In the genomic region with DNA sequence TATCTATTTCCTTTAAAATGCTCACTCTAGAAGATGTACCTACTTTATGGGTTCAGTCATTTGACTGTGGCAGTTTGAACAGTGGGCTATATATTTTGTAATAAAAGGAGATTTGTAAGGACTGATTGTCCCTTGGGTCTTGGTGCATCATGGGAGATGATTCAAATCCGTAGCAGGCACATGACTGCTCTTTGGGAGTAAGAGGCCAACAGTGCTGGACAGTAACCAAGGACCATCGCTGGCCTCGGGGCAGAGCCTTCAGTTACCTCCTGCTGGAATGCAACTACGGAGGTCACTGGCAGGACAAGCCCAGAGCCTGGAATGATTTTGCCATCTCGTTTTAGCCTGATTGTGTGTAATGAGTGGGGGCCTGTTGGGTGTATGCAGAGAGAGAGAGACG, we compare ENCODE assay signal across 21 cellular contexts. TPM values are rescaled to one million over a fixed set of nuclear protein-coding genes. Genes with fewer than 3 reads are reported as not detected.
DNase-seq lines count a peak whose midpoint lies in the region; ATAC-seq and TF ChIP-seq lines count a peak whose summit lies in the region.
"Had no signal": no experiment of that assay in that cellular context is flagged by ENCODE, and none has a peak within 500 bp of the region (broad histone marks: within the 10 kb centered on the region; RNA-seq: fewer than 3 reads in every experiment).

No MANE protein-coding gene starts in this region.

- 83% methylated on average over 6 of the region's 6 CpGs for WGBS in esophagus muscularis mucosa

- H3K27me3 ChIP-seq in esophagus muscularis mucosa = no peaks in the 10 kb centered on the region
- no peaks in the 10 kb centered on the region for H3K27me3 ChIP-seq in upper lobe of right lung

- TF ChIP-seq EP300 in esophagus muscularis mucosa (IDR thresholded peaks at IDR 0.05) = no peak

- H3K4me3 Mint-ChIP-seq in activated T-cell treated with anti-CD3 and anti-CD28 coated beads, Interleukin-2, amount 50 U/mL, for 24 hours = no peak overlapping the region
- H3K4me3 Mint-ChIP-seq: GM23338 had no signal

- peaks cover 0 to 58% (median 28%) of the 10 kb centered on the region in 4 donors for H3K4me1 ChIP-seq in esophagus muscularis mucosa
- H3K4me1 ChIP-seq in upper lobe of right lung = no peaks in the 10 kb centered on the region

- ATAC-seq in sciatic nerve (peak; percentile 30), upper lobe of right lung (no peak), GM21723 (IDR thresholded peaks at IDR 0.05; ENCODE audit: unreplicated experiment) (no peak)
- ATAC-seq: GM12878, GM23338 had no signal

- DNase-seq in DMS114 treated with DMSO at 0.1 percent for 48 hours (lab: John Stamatoyannopoulos, UW; ENCODE audit: unreplicated experiment) (peak; percentile 0), esophagus muscularis mucosa (ENCODE audit: extremely low spot score) (peak; percentile 29), sciatic nerve (ENCODE audit: low spot score) (no peak), upper lobe of right lung (no peak)
- no peak for DNase-seq in activated T-cell treated with anti-CD3 and anti-CD28 coated beads, Interleukin-2, amount 50 U/mL, for 24 hours
- DNase-seq: AML-193, HCEC 1CT, KG1, MV-4-11, NCI-H1105 treated with DMSO at 0.1 percent for 48 hours, NCI-H2029 treated with DMSO at 0.1 percent for 48 hours, NCI-H226, NCI-H510A treated with DMSO at 0.1 percent for 48 hours, NCI-H748 treated with DMSO at 0.1 percent for 48 hours, PC-9, SIG-M5 had no signal

- H3K4me3 ChIP-seq in esophagus muscularis mucosa (no peak overlapping the region), upper lobe of right lung (no peak overlapping the region)
- H3K4me3 ChIP-seq: GM12878, GM23338, PC-9 had no signal

- H3K4me1 Mint-ChIP-seq in activated T-cell treated with anti-CD3 and anti-CD28 coated beads, Interleukin-2, amount 50 U/mL, for 24 hours (ENCODE audit: low read depth) = no peaks in the 10 kb centered on the region

- H3K27ac ChIP-seq in esophagus muscularis mucosa (replicated peaks in 1 of 4) (no peak overlapping the region), upper lobe of right lung (no peak overlapping the region)
- H3K27ac ChIP-seq: C4-2B, PC-9 had no signal

- peaks cover 4% of the 10 kb centered on the region for H3K9me3 Mint-ChIP-seq in activated T-cell treated with anti-CD3 and anti-CD28 coated beads, Interleukin-2, amount 50 U/mL, for 24 hours

- no peak for TF ChIP-seq POLR2A in esophagus muscularis mucosa (IDR thresholded peaks at IDR 0.05; ENCODE audit: low read depth)

- H3K36me3 Mint-ChIP-seq in activated T-cell treated with anti-CD3 and anti-CD28 coated beads, Interleukin-2, amount 50 U/mL, for 24 hours (ENCODE audit: low read depth) = no peaks in the 10 kb centered on the region

- H3K9me3 ChIP-seq in esophagus muscularis mucosa = no peaks in the 10 kb centered on the region
- H3K9me3 ChIP-seq in upper lobe of right lung = no peaks in the 10 kb centered on the region

- H3K36me3 ChIP-seq in esophagus muscularis mucosa (no peaks in the 10 kb centered on the region), upper lobe of right lung (no peaks in the 10 kb centered on the region)

- no peak for TF ChIP-seq CTCF in esophagus muscularis mucosa (IDR thresholded peaks at IDR 0.05)
- TF ChIP-seq CTCF in upper lobe of right lung (IDR thresholded peaks at IDR 0.05) = no peak

- no peak overlapping the region for H3K27ac Mint-ChIP-seq in activated T-cell treated with anti-CD3 and anti-CD28 coated beads, Interleukin-2, amount 50 U/mL, for 24 hours
- H3K27ac Mint-ChIP-seq: GM23338 had no signal

- intact Hi-C loops in esophagus muscularis mucosa (cut with DNase I) = no loop called here
- intact Hi-C loops in sciatic nerve (cut with DNase I) = no loop called here
- intact Hi-C loops in upper lobe of right lung (cut with DNase I) = no loop called here

- peaks cover 37% of the 10 kb centered on the region for H3K27me3 Mint-ChIP-seq in activated T-cell treated with anti-CD3 and anti-CD28 coated beads, Interleukin-2, amount 50 U/mL, for 24 hours

TF ChIP-seq in PFSK-1, 5 proteins besides CTCF, POLR2A, EP300 and RAD21:
- TF ChIP-seq, protein P1, sequence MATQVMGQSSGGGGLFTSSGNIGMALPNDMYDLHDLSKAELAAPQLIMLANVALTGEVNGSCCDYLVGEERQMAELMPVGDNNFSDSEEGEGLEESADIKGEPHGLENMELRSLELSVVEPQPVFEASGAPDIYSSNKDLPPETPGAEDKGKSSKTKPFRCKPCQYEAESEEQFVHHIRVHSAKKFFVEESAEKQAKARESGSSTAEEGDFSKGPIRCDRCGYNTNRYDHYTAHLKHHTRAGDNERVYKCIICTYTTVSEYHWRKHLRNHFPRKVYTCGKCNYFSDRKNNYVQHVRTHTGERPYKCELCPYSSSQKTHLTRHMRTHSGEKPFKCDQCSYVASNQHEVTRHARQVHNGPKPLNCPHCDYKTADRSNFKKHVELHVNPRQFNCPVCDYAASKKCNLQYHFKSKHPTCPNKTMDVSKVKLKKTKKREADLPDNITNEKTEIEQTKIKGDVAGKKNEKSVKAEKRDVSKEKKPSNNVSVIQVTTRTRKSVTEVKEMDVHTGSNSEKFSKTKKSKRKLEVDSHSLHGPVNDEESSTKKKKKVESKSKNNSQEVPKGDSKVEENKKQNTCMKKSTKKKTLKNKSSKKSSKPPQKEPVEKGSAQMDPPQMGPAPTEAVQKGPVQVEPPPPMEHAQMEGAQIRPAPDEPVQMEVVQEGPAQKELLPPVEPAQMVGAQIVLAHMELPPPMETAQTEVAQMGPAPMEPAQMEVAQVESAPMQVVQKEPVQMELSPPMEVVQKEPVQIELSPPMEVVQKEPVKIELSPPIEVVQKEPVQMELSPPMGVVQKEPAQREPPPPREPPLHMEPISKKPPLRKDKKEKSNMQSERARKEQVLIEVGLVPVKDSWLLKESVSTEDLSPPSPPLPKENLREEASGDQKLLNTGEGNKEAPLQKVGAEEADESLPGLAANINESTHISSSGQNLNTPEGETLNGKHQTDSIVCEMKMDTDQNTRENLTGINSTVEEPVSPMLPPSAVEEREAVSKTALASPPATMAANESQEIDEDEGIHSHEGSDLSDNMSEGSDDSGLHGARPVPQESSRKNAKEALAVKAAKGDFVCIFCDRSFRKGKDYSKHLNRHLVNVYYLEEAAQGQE (IDR thresholded peaks at IDR 0.05; ENCODE audit: insufficient read depth in 1 of 2, low read depth in 2 of 2, low read length in 2 of 2) = peak; percentile 61 to 78
- no peak for TF ChIP-seq POLR2AphosphoS5 (IDR thresholded peaks at IDR 0.05; ENCODE audit: low read depth, low read length)

RNA-seq across cellular contexts. Expression of a gene that starts 7.0 kb away (rescaled TPM):
- not detected for polyA plus RNA-seq in PFSK-1 (2012; ENCODE audit: insufficient read length, low read depth)
- 100 to 1,000 TPM; 115 to 147 (median 126) TPM for total RNA-seq in esophagus muscularis mucosa
- 18.5 TPM for total RNA-seq in sciatic nerve
- total RNA-seq in upper lobe of right lung = 72.0 TPM
- total RNA-seq: GM12878 had no signal

Comparison
In these comparisons a context has a peak if more than half of its experiments do, and no peak if none do; other contexts are left out.
1. DNase-seq: peak in DMS114 treated with DMSO at 0.1 percent for 48 hours (single experiment) and esophagus muscularis mucosa (single experiment); none in sciatic nerve (single experiment), activated T-cell treated with anti-CD3 and anti-CD28 coated beads, Interleukin-2, amount 50 U/mL, for 24 hours (single experiment) and upper lobe of right lung (single experiment).